Comparison of ENCODE assay signal across 8 cellular contexts in genomic region chr3:120182613-120183524, GRCh38.
DNase-seq lines count a peak whose midpoint lies in the region; ATAC-seq and TF ChIP-seq lines count a peak whose summit lies in the region.

No MANE protein-coding gene starts in this region.

- H3K9me3 Mint-ChIP-seq in type B pancreatic cell: no peaks in the 10 kb centered on the region
- no peaks in the 10 kb centered on the region for H3K9me3 Mint-ChIP-seq in CD8-positive, alpha-beta memory T cell

- H3K9me3 ChIP-seq in heart left ventricle: no peaks in the 10 kb centered on the region
- no peaks in the 10 kb centered on the region for H3K9me3 ChIP-seq in CD8-positive, alpha-beta memory T cell (ENCODE audit: low read length)

- WGBS in heart left ventricle, 4 donors: 78 to 87% (median 84%) methylated on average over 7 of the region's 7 CpGs

- no peak overlapping the region for H3K27ac ChIP-seq in heart left ventricle
- no peak overlapping the region for H3K27ac ChIP-seq in CD8-positive, alpha-beta memory T cell (ENCODE audit: low read depth, low read length)

- CTCF ChIA-PET in CD8-positive, alpha-beta memory T cell (lab: Charles Lee): no interaction called here

- H3K36me3 ChIP-seq in heart left ventricle: no peaks in the 10 kb centered on the region
- no peaks in the 10 kb centered on the region for H3K36me3 ChIP-seq in CD8-positive, alpha-beta memory T cell (ENCODE audit: insufficient read depth, low read length)

- peaks cover 9% of the 10 kb centered on the region for H3K4me1 Mint-ChIP-seq in type B pancreatic cell (ENCODE audit: unreplicated experiment)
- no peaks in the 10 kb centered on the region for H3K4me1 Mint-ChIP-seq in CD8-positive, alpha-beta memory T cell

- TF ChIP-seq CTCF in heart left ventricle (IDR thresholded peaks at IDR 0.05) (peak; percentile 15 to 56 (median 38)), fibroblast of pulmonary artery (IDR thresholded peaks at IDR 0.05; ENCODE audit: low read length, missing control alignments) (peak; percentile 47), type B pancreatic cell (conservative IDR thresholded peaks at IDR 0.05) (no peak)

- H3K4me3 ChIP-seq in heart left ventricle (no peak overlapping the region), fibroblast of pulmonary artery (replicated peaks; ENCODE audit: low read depth, low read length) (no peak overlapping the region)
- H3K4me3 ChIP-seq in CD8-positive, alpha-beta memory T cell (ENCODE audit: low read length): no peak overlapping the region

- no peaks in the 10 kb centered on the region for H3K27me3 Mint-ChIP-seq in type B pancreatic cell
- H3K27me3 Mint-ChIP-seq in CD8-positive, alpha-beta memory T cell: peaks cover 3 to 31% of the 10 kb centered on the region in 2 donors

- intact Hi-C loops in heart left ventricle (cut with DNase I): loop anchor here in 8 of 10 donors (1.0 to 5.0 kb wide), 5 partner anchors 86 to 292 kb away; no protein-coding TSS in a partner anchor
- intact Hi-C loops in cardiac septum (cut with DNase I): loop anchor here (5.0 kb wide), 1 partner anchor 291 kb away; no protein-coding TSS in a partner anchor

- H3K36me3 Mint-ChIP-seq in type B pancreatic cell: no peaks in the 10 kb centered on the region
- H3K36me3 Mint-ChIP-seq in CD8-positive, alpha-beta memory T cell: peaks cover 0 to 3% (median 0%) of the 10 kb centered on the region in 3 donors

- ATAC-seq in heart left ventricle (peak in 2 of 4 donors; percentile 46 to 50), GM21381 (IDR thresholded peaks at IDR 0.05; ENCODE audit: unreplicated experiment) (no peak)

- no peak overlapping the region for H3K4me3 Mint-ChIP-seq in type B pancreatic cell
- H3K4me3 Mint-ChIP-seq in CD8-positive, alpha-beta memory T cell: no peak overlapping the region

- peaks cover 0 to 3% (median 0%) of the 10 kb centered on the region in 12 donors for H3K4me1 ChIP-seq in heart left ventricle
- no peaks in the 10 kb centered on the region for H3K4me1 ChIP-seq in CD8-positive, alpha-beta memory T cell (ENCODE audit: insufficient read depth, low read length)

- DNase-seq in heart left ventricle (no peak), cardiac septum (ENCODE audit: low spot score) (no peak), RKO (ENCODE audit: low spot score) (peak; percentile 40), fibroblast of pulmonary artery (ENCODE audit: low read depth) (peak; percentile 78), type B pancreatic cell (ENCODE audit: extremely low spot score, unreplicated experiment) (no peak), 8988T (no peak)
- DNase-seq in CD8-positive, alpha-beta memory T cell: no peak

- TF ChIP-seq POLR2A in heart left ventricle (IDR thresholded peaks at IDR 0.05): no peak

- POLR2A ChIA-PET in CD8-positive, alpha-beta memory T cell (lab: Charles Lee): no interaction called here

- peak overlapping the region; percentile 53 for H3K27ac Mint-ChIP-seq in type B pancreatic cell
- H3K27ac Mint-ChIP-seq in CD8-positive, alpha-beta memory T cell: no peak overlapping the region

- no peaks in the 10 kb centered on the region for H3K27me3 ChIP-seq in heart left ventricle
- H3K27me3 ChIP-seq in CD8-positive, alpha-beta memory T cell (ENCODE audit: insufficient read depth, low read length, poor library complexity, severe bottlenecking): no peaks in the 10 kb centered on the region

Comparison
In these comparisons a context has a peak if more than half of its experiments do, and no peak if none do; other contexts are left out.
1. DNase-seq: peak in RKO (single experiment) and fibroblast of pulmonary artery (single experiment); none in heart left ventricle (0 of 5), cardiac septum (single experiment), type B pancreatic cell (single experiment), 8988T (single experiment) and CD8-positive, alpha-beta memory T cell (0 of 5).